25 cellular contexts compared by ENCODE assay signal in genomic region chr2:107466241-107466640, GRCh38.
"Had no signal": no experiment of that assay in that cellular context is flagged by ENCODE, and none has a peak within 500 bp of the region (broad histone marks: within the 10 kb centered on the region; RNA-seq: fewer than 3 reads in every experiment).

No MANE protein-coding gene starts in this region.

- H3K4me3 ChIP-seq: colonic mucosa, esophagus squamous epithelium, hepatocyte, pancreas, right atrium auricular region, smooth muscle cell, suprapubic skin, vagina had no signal

- FAIRE-seq: endothelial cell of umbilical vein, frontal cortex, kidney, pancreas had no signal

- DNase-seq: colonic mucosa; effector memory CD4-positive, alpha-beta T cell; erythroblast; esophagus squamous epithelium; kidney; mesendoderm; natural killer cell; pancreas; stimulated activated CD4-positive, alpha-beta T cell treated with anti-CD3 and anti-CD28 coated beads, Interleukin-2, amount 100 ng/mL, for 24 hours; stimulated activated CD4-positive, alpha-beta T cell treated with anti-CD3 and anti-CD28 coated beads, Interleukin-4, amount 100 ng/mL, for 4 hours; stimulated activated naive B cell treated with anti-CD40 and anti-IgM and Interleukin-4, amounts not matched to agents 10 μg/mL and 1 μg/mL and 100 μg/mL, for 72 hours; trophoblast cell had no signal

- H3K27me3 Mint-ChIP-seq: dendritic cell treated with granulocyte-macrophage colony-stimulating factor and Interleukin-4, amounts not matched to agents 40 ng/mL and 50 ng/mL, for 4 days; progenitor cell of endocrine pancreas; stimulated activated naive B cell treated with anti-CD40 and anti-IgM and Interleukin-4, amounts not matched to agents 10 μg/mL and 1 μg/mL and 100 μg/mL, for 72 hours; stimulated activated naive CD8-positive, alpha-beta T cell treated with anti-CD3 and anti-CD28 coated beads, Interleukin-15, Interleukin-2, amounts not matched to agents 100 ng/mL and 50 ng/mL, for 24 hours had no signal

- H3K4me1 Mint-ChIP-seq: natural killer cell; stimulated activated naive B cell treated with anti-CD40 and anti-IgM and Interleukin-4, amounts not matched to agents 10 μg/mL and 1 μg/mL and 100 μg/mL, for 72 hours had no signal

- H3K79me2 ChIP-seq: hepatocyte had no signal

- H3K36me3 Mint-ChIP-seq: natural killer cell; stimulated activated naive B cell treated with anti-CD40 and anti-IgM and Interleukin-4, amounts not matched to agents 10 μg/mL and 1 μg/mL and 100 μg/mL, for 72 hours had no signal

- H3K4me2 ChIP-seq: hepatocyte, smooth muscle cell had no signal

- ATAC-seq: left lobe of liver; natural killer cell; pancreas; sciatic nerve; stimulated activated naive B cell treated with anti-CD40 and anti-IgM and Interleukin-4, amounts not matched to agents 10 μg/mL and 1 μg/mL and 100 μg/mL, for 72 hours had no signal

- H3K27ac Mint-ChIP-seq: dendritic cell treated with granulocyte-macrophage colony-stimulating factor and Interleukin-4, amounts not matched to agents 40 ng/mL and 50 ng/mL, for 4 days; natural killer cell; progenitor cell of endocrine pancreas; stimulated activated naive B cell treated with anti-CD40 and anti-IgM and Interleukin-4, amounts not matched to agents 10 μg/mL and 1 μg/mL and 100 μg/mL, for 72 hours; stimulated activated naive CD8-positive, alpha-beta T cell treated with anti-CD3 and anti-CD28 coated beads, Interleukin-15, Interleukin-2, amounts not matched to agents 100 ng/mL and 50 ng/mL, for 24 hours had no signal

- H3K36me3 ChIP-seq: colonic mucosa, esophagus squamous epithelium, neutrophil, pancreas, right atrium auricular region, suprapubic skin, vagina had no signal

- H3K27me3 ChIP-seq: colonic mucosa, esophagus squamous epithelium, hepatocyte, neutrophil, pancreas, right atrium auricular region, suprapubic skin, vagina had no signal

- H3K4me1 ChIP-seq: colonic mucosa, esophagus squamous epithelium, pancreas, suprapubic skin, vagina had no signal

- H3K4me3 Mint-ChIP-seq: dendritic cell treated with granulocyte-macrophage colony-stimulating factor and Interleukin-4, amounts not matched to agents 40 ng/mL and 50 ng/mL, for 4 days; natural killer cell; stimulated activated naive B cell treated with anti-CD40 and anti-IgM and Interleukin-4, amounts not matched to agents 10 μg/mL and 1 μg/mL and 100 μg/mL, for 72 hours; stimulated activated naive CD8-positive, alpha-beta T cell treated with anti-CD3 and anti-CD28 coated beads, Interleukin-15, Interleukin-2, amounts not matched to agents 100 ng/mL and 50 ng/mL, for 24 hours had no signal

- H3K9me3 ChIP-seq: colonic mucosa, neutrophil, pancreas, right atrium auricular region, suprapubic skin, vagina had no signal

- H2AFZ ChIP-seq: hepatocyte had no signal

- H3K27ac ChIP-seq: colonic mucosa, esophagus squamous epithelium, hepatocyte, neutrophil, pancreas, right atrium auricular region, suprapubic skin, vagina had no signal
